Comparison of ENCODE assay signal across 23 cellular contexts in the genomic region with DNA sequence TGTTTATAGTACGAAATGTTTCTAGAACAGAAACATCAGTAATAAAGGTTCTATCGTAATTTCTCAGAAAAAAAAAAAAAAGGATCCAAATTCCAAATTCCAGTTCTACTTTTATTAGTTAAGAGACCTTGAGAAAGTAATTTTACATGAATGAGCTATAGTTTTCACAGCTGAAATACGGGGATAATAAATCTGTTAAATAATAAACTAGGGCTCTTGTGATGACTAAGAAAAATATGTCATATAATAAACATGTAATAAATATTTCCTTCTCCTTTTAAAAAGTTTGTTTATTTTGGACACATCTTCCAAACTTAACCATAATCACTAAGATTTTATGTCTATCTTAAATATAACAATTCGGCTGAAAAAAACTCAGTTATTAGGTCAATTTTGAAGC. TPM values are rescaled to one million over a fixed set of nuclear protein-coding genes. Genes with fewer than 3 reads are reported as not detected.
A peak's percentile ranks its signal among the peaks of the same experiment; 100 is the strongest.
DNase-seq lines count a peak whose midpoint lies in the region; ATAC-seq, FAIRE-seq and TF ChIP-seq lines count a peak whose summit lies in the region.
"Had no signal": no experiment of that assay in that cellular context is flagged by ENCODE, and none has a peak within 500 bp of the region (broad histone marks: within the 10 kb centered on the region; RNA-seq: fewer than 3 reads in every experiment).

No MANE protein-coding gene starts in this region.

- H3K9me3 Mint-ChIP-seq in stimulated activated effector memory CD8-positive, alpha-beta T cell treated with anti-CD3 and anti-CD28 coated beads, Interleukin-12 subunit alpha, Interleukin-12 subunit beta, amount 100 ng/mL, for 72 hours: no peaks in the 10 kb centered on the region
- no peaks in the 10 kb centered on the region for H3K9me3 Mint-ChIP-seq in activated CD4-positive, alpha-beta memory T cell treated with anti-CD3 and anti-CD28 coated beads for 36 hours

- peaks cover 41% of the 10 kb centered on the region for H3K4me1 Mint-ChIP-seq in stimulated activated effector memory CD8-positive, alpha-beta T cell treated with anti-CD3 and anti-CD28 coated beads, Interleukin-12 subunit alpha, Interleukin-12 subunit beta, amount 100 ng/mL, for 72 hours
- peaks cover 45% of the 10 kb centered on the region for H3K4me1 Mint-ChIP-seq in activated CD4-positive, alpha-beta memory T cell treated with anti-CD3 and anti-CD28 coated beads for 36 hours (ENCODE audit: low read depth)

- H3K36me3 Mint-ChIP-seq in stimulated activated effector memory CD8-positive, alpha-beta T cell treated with anti-CD3 and anti-CD28 coated beads, Interleukin-12 subunit alpha, Interleukin-12 subunit beta, amount 100 ng/mL, for 72 hours: peaks cover 30% of the 10 kb centered on the region
- H3K36me3 Mint-ChIP-seq in activated CD4-positive, alpha-beta memory T cell treated with anti-CD3 and anti-CD28 coated beads for 36 hours: peaks cover 17% of the 10 kb centered on the region

- FAIRE-seq in colon (lab: Jason Lieb, UNC): peak; percentile 24
- FAIRE-seq: HepG2 had no signal

- CTCF ChIA-PET in HEK293 (lab: Yijun Ruan, JAX): no interaction called here
- CTCF ChIA-PET in activated CD4-positive, alpha-beta memory T cell treated with anti-CD3 and anti-CD28 coated beads for 36 hours (lab: Charles Lee): no interaction called here

- H3K27me3 Mint-ChIP-seq in activated CD4-positive, alpha-beta memory T cell treated with anti-CD3 and anti-CD28 coated beads for 36 hours: no peaks in the 10 kb centered on the region

- no peak for TF ChIP-seq CTCF in HEK293 (tag by site-specific recombination; IDR thresholded peaks at IDR 0.05)

- no peak overlapping the region for H3K27ac ChIP-seq in HEK293 (ENCODE audit: extremely low read depth, low read depth, low read length)
- H3K27ac ChIP-seq: C4-2B, PC-9, RWPE1, SJSA1 had no signal

- no peaks in the 10 kb centered on the region for H3K9me3 ChIP-seq in HEK293 (ENCODE audit: control insufficient read depth, insufficient read depth, low read depth, low read length)
- H3K9me3 ChIP-seq: HAP-1, SJSA1 had no signal

- no peak overlapping the region for H3K4me3 Mint-ChIP-seq in stimulated activated effector memory CD8-positive, alpha-beta T cell treated with anti-CD3 and anti-CD28 coated beads, Interleukin-12 subunit alpha, Interleukin-12 subunit beta, amount 100 ng/mL, for 72 hours
- H3K4me3 Mint-ChIP-seq in activated CD4-positive, alpha-beta memory T cell treated with anti-CD3 and anti-CD28 coated beads for 36 hours: no peak overlapping the region

- POLR2A ChIA-PET in HEK293 (lab: Yijun Ruan, JAX): no interaction called here
- POLR2A ChIA-PET in activated CD4-positive, alpha-beta memory T cell treated with anti-CD3 and anti-CD28 coated beads for 36 hours (lab: Charles Lee): interaction anchor here (1.3 kb wide), 1 partner anchor 18 kb away, joined by 5 read pairs; the partner anchor contains the start of genes ORC3 and RARS2

- DNase-seq in left colon (no peak), SHP77 (lab: John Stamatoyannopoulos, UW) (no peak), SW480 (ENCODE audit: low spot score) (no peak)
- DNase-seq in stimulated activated effector memory CD8-positive, alpha-beta T cell treated with anti-CD3 and anti-CD28 coated beads, Interleukin-12 subunit alpha, Interleukin-12 subunit beta, amount 100 ng/mL, for 72 hours (ENCODE audit: low spot score in 2 of 2): no peak
- no peak for DNase-seq in activated CD4-positive, alpha-beta memory T cell treated with anti-CD3 and anti-CD28 coated beads for 36 hours
- DNase-seq: AML-193, DND-41, GF-D8, KG1, NCI-H1417, NCI-H187 treated with DMSO at 0.1 percent for 48 hours, NCI-H2227 treated with DMSO at 0.1 percent for 48 hours, NCI-H510A treated with DMSO at 0.1 percent for 48 hours, NCI-H774, PC-9 had no signal

- peaks cover 12% of the 10 kb centered on the region; the same call in 1 of the 2 replicates for H3K4me1 ChIP-seq in HEK293 (ENCODE audit: control insufficient read depth, insufficient read depth, low read length)

- peaks cover 0 to 15% of the 10 kb centered on the region in 2 experiments; a peak in 2 of 3 replicates for H3K36me3 ChIP-seq in HEK293 (ENCODE audit: control insufficient read depth in 2 of 2, insufficient read depth in 1 of 2, low read length in 2 of 2)
- H3K36me3 ChIP-seq: HAP-1 had no signal

- H3K27ac Mint-ChIP-seq in stimulated activated effector memory CD8-positive, alpha-beta T cell treated with anti-CD3 and anti-CD28 coated beads, Interleukin-12 subunit alpha, Interleukin-12 subunit beta, amount 100 ng/mL, for 72 hours: peak overlapping the region; percentile 64
- no peak overlapping the region for H3K27ac Mint-ChIP-seq in activated CD4-positive, alpha-beta memory T cell treated with anti-CD3 and anti-CD28 coated beads for 36 hours

- H3K4me3 ChIP-seq in HEK293 (ENCODE audit: low read depth, low read length): no peak overlapping the region
- H3K4me3 ChIP-seq: HAP-1, PC-9, SJSA1 had no signal

- intact Hi-C loops in left colon (cut with DNase I, micrococcal nuclease): no loop called here
- intact Hi-C loops in activated CD4-positive, alpha-beta memory T cell treated with anti-CD3 and anti-CD28 coated beads for 36 hours (cut with micrococcal nuclease): no loop called here

- ATAC-seq in left colon (peak; percentile 32), GM18511 (IDR thresholded peaks at IDR 0.05; ENCODE audit: unreplicated experiment) (no peak)
- ATAC-seq in stimulated activated effector memory CD8-positive, alpha-beta T cell treated with anti-CD3 and anti-CD28 coated beads, Interleukin-12 subunit alpha, Interleukin-12 subunit beta, amount 100 ng/mL, for 72 hours: no peak
- ATAC-seq: HepG2 had no signal

TF ChIP-seq in HEK293, 187 proteins besides CTCF, POLR2A, EP300 and RAD21:
- TF ChIP-seq ZNF37A (tag by site-specific recombination; IDR thresholded peaks at IDR 0.05): no peak
- TF ChIP-seq PRDM6 (tag by site-specific recombination; IDR thresholded peaks at IDR 0.05): 0 out of 2 replicates have a peak, but pooled peaks have one; percentile 29
- TF ChIP-seq FEZF1 (tag by site-specific recombination; IDR thresholded peaks at IDR 0.05): 0 out of 2 replicates have a peak, but pooled peaks have one; percentile 18

RNA-seq across cellular contexts. Expression of gene RARS2, which starts 17.8 kb away (rescaled TPM):
- total RNA-seq in left colon: 10 to 100 TPM; 28.8 to 32.0 TPM
- 10 to 100 TPM; 20.0 to 20.8 TPM for total RNA-seq in activated CD4-positive, alpha-beta memory T cell treated with anti-CD3 and anti-CD28 coated beads for 36 hours

RNA-seq across cellular contexts. Expression of gene ORC3, which starts 17.9 kb away (rescaled TPM):
- 10 to 100 TPM; 11.3 to 11.9 TPM for total RNA-seq in left colon
- 10 to 100 TPM; 35.0 to 38.7 TPM for total RNA-seq in activated CD4-positive, alpha-beta memory T cell treated with anti-CD3 and anti-CD28 coated beads for 36 hours
